In genomic region chr18:13657974-13658373, GRCh38 we compare ENCODE assay signal across 18 cellular contexts.
DNase-seq lines count a peak whose midpoint lies in the region; ATAC-seq, FAIRE-seq and TF ChIP-seq lines count a peak whose summit lies in the region.
"Had no signal": no experiment of that assay in that cellular context is flagged by ENCODE, and none has a peak within 500 bp of the region (broad histone marks: within the 10 kb centered on the region; RNA-seq: fewer than 3 reads in every experiment).

No MANE protein-coding gene starts in this region.

- CTCF ChIA-PET in Panc1 (lab: Charles Lee) = no interaction called here
- CTCF ChIA-PET in K562 (lab: Yijun Ruan, JAX; ENCODE audit: low intra/inter-chr PET ratio) = no interaction called here

- no peak overlapping the region for H3K4me2 ChIP-seq in K562 (ENCODE audit: insufficient read depth, low read length)

- H3K79me2 ChIP-seq in K562 (ENCODE audit: control insufficient read depth, insufficient read depth, low read length) = no peaks in the 10 kb centered on the region

- TF ChIP-seq POLR2A in K562 (conservative IDR thresholded peaks at IDR 0.05) = no peak

- H3K27me3 ChIP-seq in Panc1 (ENCODE audit: control insufficient read depth, insufficient read depth, low read length) (no peaks in the 10 kb centered on the region), K562 (ENCODE audit: control insufficient read depth in 2 of 2, insufficient read depth in 2 of 2, low read length in 2 of 2) (peaks cover 4 to 11% of the 10 kb centered on the region in 2 experiments; a peak in 2 of 5 replicates), right cardiac atrium (ENCODE audit: control insufficient read depth, insufficient read depth) (no peaks in the 10 kb centered on the region), MG63 (no peaks in the 10 kb centered on the region)

- no peak for TF ChIP-seq RAD21 in K562 (CRISPR knock-in tag; conservative IDR thresholded peaks at IDR 0.05 in 1 of 2, IDR thresholded peaks at IDR 0.05 in 1 of 2)

- intact Hi-C loops in Panc1 (cut with micrococcal nuclease; ENCODE audit: unreplicated experiment) (no loop called here), K562 (cut with micrococcal nuclease) (no loop called here), right cardiac atrium (cut with DNase I) (no loop called here)

- BruUV-seq in Panc1 (replicated peaks; lab: Mats Ljungman, UMichigan) (no TSS peak), K562 (replicated peaks; lab: Mats Ljungman, UMichigan) (no TSS peak)

- peak overlapping the region; percentile 3 to 25 for H3K27ac Mint-ChIP-seq in activated naive CD4-positive, alpha-beta T cell treated with anti-CD3 and anti-CD28 coated beads, Interleukin-2, amount 50 U/mL, for 72 hours
- H3K27ac Mint-ChIP-seq: CD14-positive monocyte had no signal

- FAIRE-seq in K562 (lab: Jason Lieb, UNC) = no peak
- FAIRE-seq: G401.6, HTR-8/SVneo had no signal

- POLR2A ChIA-PET in Panc1 (lab: Charles Lee) = interaction anchor here (0.6 kb wide), 1 partner anchor 121 kb away, joined by 12 read pairs; no protein-coding TSS in a partner anchor
- POLR2A ChIA-PET in K562 (lab: Yijun Ruan, JAX) = no interaction called here

- H3K4me3 ChIP-seq in Panc1 (ENCODE audit: low read depth in 2 of 2, low read length in 2 of 2) (no peak overlapping the region), K562 (no peak overlapping the region), right cardiac atrium (ENCODE audit: low read length) (no peak overlapping the region), MG63 (no peak overlapping the region)

- no peak for TF ChIP-seq EP300 in K562 (IDR thresholded peaks at IDR 0.05; ENCODE audit: low read length)

- H2AFZ ChIP-seq in K562 (ENCODE audit: low read depth, low read length) = no peak overlapping the region

- WGBS in K562 (ENCODE audit: insufficient coverage, low coverage, missing lambda C conversion rate) = 55% methylated on average over 7 of the region's 7 CpGs
- 51% methylated on average over 7 of the region's 7 CpGs for WGBS in right cardiac atrium

- no peaks in the 10 kb centered on the region for H3K36me3 Mint-ChIP-seq in activated naive CD4-positive, alpha-beta T cell treated with anti-CD3 and anti-CD28 coated beads, Interleukin-2, amount 50 U/mL, for 72 hours

- no peaks in the 10 kb centered on the region for H3K9me3 ChIP-seq in Panc1 (ENCODE audit: control insufficient read depth, insufficient read depth, low read depth, low read length)
- no peaks in the 10 kb centered on the region for H3K9me3 ChIP-seq in K562 (replicated peaks; ENCODE audit: control insufficient read depth, insufficient read depth, low read depth, low read length)
- no peaks in the 10 kb centered on the region for H3K9me3 ChIP-seq in right cardiac atrium (ENCODE audit: control insufficient read depth, low read length)
- H3K9me3 ChIP-seq in MG63 = no peaks in the 10 kb centered on the region

- H3K36me3 ChIP-seq in Panc1 (ENCODE audit: control insufficient read depth, insufficient read depth, low read length) (no peaks in the 10 kb centered on the region), K562 (ENCODE audit: control insufficient read depth, insufficient read depth, low read length) (peaks cover 9% of the 10 kb centered on the region; the same call in 1 of the 3 replicates), MG63 (no peaks in the 10 kb centered on the region; the same call in 1 of the 2 replicates)

- H4K20me1 ChIP-seq in K562 (replicated peaks; ENCODE audit: control insufficient read depth, insufficient read depth, low read length) = no peaks in the 10 kb centered on the region

- TF ChIP-seq CTCF in Panc1 (IDR thresholded peaks at IDR 0.05) = no peak
- no peak for TF ChIP-seq CTCF in K562 (IDR thresholded peaks at IDR 0.05 in 2 of 3, conservative IDR thresholded peaks at IDR 0.05 in 1 of 3; ENCODE audit: insufficient read depth in 2 of 3, low read depth in 1 of 3, low read length in 3 of 3)

- ATAC-seq in activated naive CD4-positive, alpha-beta T cell treated with anti-CD3 and anti-CD28 coated beads, Interleukin-2, amount 50 U/mL, for 72 hours = peak in 1 of 2 donors; percentile 28
- ATAC-seq in Panc1 (peak; percentile 30; the same call in 1 of the 2 replicates), K562 (peak; percentile 39), right cardiac atrium (peak in 1 of 2 donors; percentile 11), HG02840 (IDR thresholded peaks at IDR 0.05; ENCODE audit: low FRiP score, unreplicated experiment) (no peak)

- no peak for DNase-seq in activated naive CD4-positive, alpha-beta T cell treated with anti-CD3 and anti-CD28 coated beads, Interleukin-2, amount 50 U/mL, for 72 hours (ENCODE audit: low spot score in 2 of 2)
- DNase-seq in activated naive CD4-positive, alpha-beta T cell (lab: John Stamatoyannopoulos, UW) = no peak
- DNase-seq in Panc1 (ENCODE audit: low read depth, low spot score) = no peak
- DNase-seq in K562 (ENCODE audit: extremely low read depth in 1 of 4, low spot score in 3 of 4) = no peak
- DNase-seq in right cardiac atrium = no peak
- DNase-seq in foreskin melanocyte = no peak
- DNase-seq in MG63 = no peak
- DNase-seq: 8988T; H7; NCI-H1092 treated with DMSO at 0.1 percent for 48 hours; NCI-H2081; NCI-H748 treated with DMSO at 0.1 percent for 48 hours; NK-92 treated with Interleukin-12 subunit alpha and Interleukin-12 subunit beta, amount 100 ng/mL, for 24 hours; SIG-M5 had no signal

- H3K9me3 Mint-ChIP-seq in activated naive CD4-positive, alpha-beta T cell treated with anti-CD3 and anti-CD28 coated beads, Interleukin-2, amount 50 U/mL, for 72 hours = no peaks in the 10 kb centered on the region
- H3K9me3 Mint-ChIP-seq: CD14-positive monocyte had no signal

- H3K27ac ChIP-seq in Panc1 (ENCODE audit: low read length) (no peak overlapping the region), K562 (ENCODE audit: extremely low read depth, low read depth, low read length) (no peak overlapping the region), right cardiac atrium (ENCODE audit: low read length) (peak overlapping the region; percentile 12)

- H3K4me1 ChIP-seq in Panc1 (ENCODE audit: control insufficient read depth, insufficient read depth, low read length) (no peaks in the 10 kb centered on the region; the same call in 1 of the 2 replicates), K562 (replicated peaks in 1 of 2; ENCODE audit: control insufficient read depth in 2 of 2, insufficient read depth in 2 of 2, low read length in 2 of 2) (peaks cover 0 to 4% of the 10 kb centered on the region in 2 experiments; a peak in 1 of 5 replicates), right cardiac atrium (ENCODE audit: control insufficient read depth, insufficient read depth, low read length) (peaks cover 7% of the 10 kb centered on the region)

- in situ Hi-C loops in Panc1 (cut with HindIII; ENCODE audit: low pct_unique_long_range_greater_than_20kb, low sequenced_read_pairs) = no loop called here
- in situ Hi-C loops in K562 (cut with MboI) = no loop called here

- no peaks in the 10 kb centered on the region for H3K9me1 ChIP-seq in K562 (ENCODE audit: control insufficient read depth, insufficient read depth, low read length)

- H3K9ac ChIP-seq in K562 (ENCODE audit: insufficient read depth in 1 of 2, low read depth in 2 of 2, low read length in 2 of 2) = no peak overlapping the region; a peak in 1 of 4 replicates

TF ChIP-seq in K562, 482 proteins besides CTCF, POLR2A, EP300 and RAD21 (continues in another document):
- TF ChIP-seq WHSC1 (IDR thresholded peaks at IDR 0.05; ENCODE audit: low read length) (no peak), ELF1 (tag; IDR thresholded peaks at IDR 0.05) (no peak), SMAD4 (CRISPR knock-in tag; conservative IDR thresholded peaks at IDR 0.05) (no peak), CREBBP (IDR thresholded peaks at IDR 0.05; ENCODE audit: low read depth, low read length) (no peak), NCOA6 (IDR thresholded peaks at IDR 0.05) (no peak), TSHZ1 (CRISPR knock-in tag; IDR thresholded peaks at IDR 0.05) (no peak), ESRRA (IDR thresholded peaks at IDR 0.05; ENCODE audit: borderline replicate concordance, low read depth) (no peak), KLF16 (IDR thresholded peaks at IDR 0.05) (no peak), ZBED1 (IDR thresholded peaks at IDR 0.05) (no peak), TCF15 (CRISPR knock-in tag; IDR thresholded peaks at IDR 0.05) (no peak)
